ENCODE assay signal across 1 cellular context in genomic region chr6:157537518-157537917, GRCh38.
TF ChIP-seq lines count a peak whose summit lies in the region.

No MANE protein-coding gene starts in this region.

TF ChIP-seq in H1, 55 proteins besides CTCF, POLR2A, EP300 and RAD21:
- TF ChIP-seq BCL11A (IDR thresholded peaks at IDR 0.05; ENCODE audit: low read depth in 2 of 2, low read length in 2 of 2) (no peak), EZH2 (IDR thresholded peaks at IDR 0.05; ENCODE audit: low read depth, low read length, severe bottlenecking) (no peak), SIRT6 (IDR thresholded peaks at IDR 0.05; ENCODE audit: low read length) (no peak), TAF1 (IDR thresholded peaks at IDR 0.05; ENCODE audit: low read depth, low read length) (no peak), ASH2L (IDR thresholded peaks at IDR 0.05; ENCODE audit: low read length) (no peak), SUZ12 (IDR thresholded peaks at IDR 0.05; ENCODE audit: low read length) (no peak), MAFK (IDR thresholded peaks at IDR 0.05; ENCODE audit: low read depth, low read length) (no peak), YY1 (IDR thresholded peaks at IDR 0.05; ENCODE audit: low read depth, low read length) (no peak), PHF8 (conservative IDR thresholded peaks at IDR 0.05; ENCODE audit: low read depth, low read length) (no peak), KDM1A (IDR thresholded peaks at IDR 0.05; ENCODE audit: borderline replicate concordance, low read length) (no peak), CREB1 (IDR thresholded peaks at IDR 0.05) (no peak), USF2 (IDR thresholded peaks at IDR 0.05; ENCODE audit: low read length) (no peak), POLR2AphosphoS5 (IDR thresholded peaks at IDR 0.05; ENCODE audit: low read depth, low read length) (no peak), CBX8 (IDR thresholded peaks at IDR 0.05; ENCODE audit: borderline replicate concordance, low read depth, low read length) (no peak), CTBP2 (IDR thresholded peaks at IDR 0.05; ENCODE audit: borderline replicate concordance, insufficient read depth, insufficient read length, low read length) (no peak), RBBP5 (IDR thresholded peaks at IDR 0.05; ENCODE audit: borderline replicate concordance, low read depth, low read length) (no peak), SRF (IDR thresholded peaks at IDR 0.05; ENCODE audit: low read depth, low read length) (no peak), TCF12 (IDR thresholded peaks at IDR 0.05; ENCODE audit: low read depth, low read length) (no peak)
TF ChIP-seq in H1: peak in this region for 0.
